31 cellular contexts compared by ENCODE assay signal in the genomic region with DNA sequence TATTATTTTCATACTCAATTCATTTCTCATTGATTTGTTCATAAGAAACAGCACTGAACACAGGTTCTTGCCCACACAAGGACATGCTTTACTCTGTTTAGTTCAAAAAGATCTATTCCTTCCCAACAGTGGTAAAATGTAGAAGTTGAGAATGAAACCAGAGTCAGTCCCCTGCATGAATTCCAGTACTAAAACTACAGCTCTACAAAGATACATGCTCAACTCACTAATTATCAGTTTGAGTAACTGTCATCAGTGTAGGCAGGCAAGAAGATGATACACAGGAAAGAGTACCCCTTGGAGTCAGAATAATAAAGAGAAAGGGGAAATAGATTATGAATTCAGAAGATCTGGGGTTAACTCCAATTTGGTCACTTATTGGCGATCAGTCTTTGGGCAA.
"Had no signal": no experiment of that assay in that cellular context is flagged by ENCODE, and none has a peak within 500 bp of the region (broad histone marks: within the 10 kb centered on the region; RNA-seq: fewer than 3 reads in every experiment).

No MANE protein-coding gene starts in this region.

- H3K9me3 Mint-ChIP-seq: activated B cell treated with CpG ODN at 0.5 μM for 24 hours; activated naive CD4-positive, alpha-beta T cell treated with anti-CD3 and anti-CD28 coated beads, Interleukin-2, amount 10 ng/mL, durations not matched to agents 7 days and 5 days; activated naive CD8-positive, alpha-beta T cell treated with anti-CD3 and anti-CD28 coated beads, Interleukin-2, amount 50 U/mL, for 24 hours; activated T-helper 1 cell treated with anti-CD3 and anti-CD28 coated beads, Interleukin-12 subunit alpha, Interleukin-12 subunit beta, Interleukin-2, Interleukin-4 antibody, amounts not matched to agents 30 ng/mL and 10 ng/mL and 1 ng/mL, durations not matched to agents 14 hours and 24 hours and 36 hours had no signal

- H3K4me3 ChIP-seq: PC-9 had no signal

- H3K27ac Mint-ChIP-seq: activated B cell treated with CpG ODN at 0.5 μM for 24 hours; activated naive CD4-positive, alpha-beta T cell treated with anti-CD3 and anti-CD28 coated beads, Interleukin-2, amount 10 ng/mL, durations not matched to agents 7 days and 5 days; activated naive CD8-positive, alpha-beta T cell; activated naive CD8-positive, alpha-beta T cell treated with anti-CD3 and anti-CD28 coated beads, Interleukin-2, amount 50 U/mL, for 24 hours; activated T-helper 1 cell treated with anti-CD3 and anti-CD28 coated beads, Interleukin-12 subunit alpha, Interleukin-12 subunit beta, Interleukin-2, Interleukin-4 antibody, amounts not matched to agents 30 ng/mL and 10 ng/mL and 1 ng/mL, durations not matched to agents 14 hours and 24 hours and 36 hours had no signal

- H3K4me1 Mint-ChIP-seq: activated B cell treated with CpG ODN at 0.5 μM for 24 hours; activated naive CD4-positive, alpha-beta T cell treated with anti-CD3 and anti-CD28 coated beads, Interleukin-2, amount 10 ng/mL, durations not matched to agents 7 days and 5 days; activated naive CD8-positive, alpha-beta T cell treated with anti-CD3 and anti-CD28 coated beads, Interleukin-2, amount 50 U/mL, for 24 hours had no signal

- H3K36me3 Mint-ChIP-seq: activated naive CD4-positive, alpha-beta T cell treated with anti-CD3 and anti-CD28 coated beads, Interleukin-2, amount 10 ng/mL, durations not matched to agents 7 days and 5 days had no signal

- H3K27me3 ChIP-seq: brain microvascular endothelial cell had no signal

- H2AFZ ChIP-seq: PC-9 had no signal

- H3K27ac ChIP-seq: brain microvascular endothelial cell, PC-9, RWPE1, VCaP had no signal

- DNase-seq: activated B cell treated with CpG ODN at 0.5 μM for 24 hours; activated CD4-positive, alpha-beta T cell treated with anti-CD3 and anti-CD28 coated beads for 48 hours; activated CD4-positive, CD25-positive, alpha-beta regulatory T cell treated with anti-CD3 and anti-CD28 coated beads, Interleukin-2, amount 50 U/mL, for 72 hours; activated CD8-positive, alpha-beta memory T cell treated with anti-CD3 and anti-CD28 coated beads, Interleukin-2, amount 50 U/mL, for 4 hours; activated effector memory CD4-positive, alpha-beta T cell treated with Interleukin-2 at 50 U/mL for 16 hours; activated naive CD4-positive, alpha-beta T cell treated with anti-CD3 and anti-CD28 coated beads, Interleukin-2, amount 10 ng/mL, durations not matched to agents 7 days and 5 days; activated naive CD8-positive, alpha-beta T cell treated with anti-CD3 and anti-CD28 coated beads, Interleukin-2, amount 50 U/mL, for 24 hours; anterior cingulate cortex; brain microvascular endothelial cell; central memory CD4-positive, alpha-beta T cell; MM.1S; MV-4-11; NCI-H1092; NCI-H1436 treated with DMSO at 0.1 percent for 48 hours; NCI-H1694 treated with DMSO at 0.1 percent for 48 hours; NCI-H2029; NCI-H345; NCI-H524 treated with DMSO at 0.1 percent for 48 hours; PC-9; SIG-M5; T-helper 1 cell; T-helper 2 cell; T-helper 9 cell had no signal

- FAIRE-seq: colon, RCC 7860 had no signal

- H3K4me3 Mint-ChIP-seq: activated B cell treated with CpG ODN at 0.5 μM for 24 hours; activated naive CD4-positive, alpha-beta T cell treated with anti-CD3 and anti-CD28 coated beads, Interleukin-2, amount 10 ng/mL, durations not matched to agents 7 days and 5 days; activated naive CD8-positive, alpha-beta T cell; activated naive CD8-positive, alpha-beta T cell treated with anti-CD3 and anti-CD28 coated beads, Interleukin-2, amount 50 U/mL, for 24 hours; activated T-helper 1 cell treated with anti-CD3 and anti-CD28 coated beads, Interleukin-12 subunit alpha, Interleukin-12 subunit beta, Interleukin-2, Interleukin-4 antibody, amounts not matched to agents 30 ng/mL and 10 ng/mL and 1 ng/mL, durations not matched to agents 14 hours and 24 hours and 36 hours had no signal

- H3K4me2 ChIP-seq: PC-9 had no signal

- H3K27me3 Mint-ChIP-seq: activated B cell treated with CpG ODN at 0.5 μM for 24 hours; activated naive CD4-positive, alpha-beta T cell treated with anti-CD3 and anti-CD28 coated beads, Interleukin-2, amount 10 ng/mL, durations not matched to agents 7 days and 5 days; activated naive CD8-positive, alpha-beta T cell; activated naive CD8-positive, alpha-beta T cell treated with anti-CD3 and anti-CD28 coated beads, Interleukin-2, amount 50 U/mL, for 24 hours had no signal

- ATAC-seq: activated naive CD8-positive, alpha-beta T cell treated with anti-CD3 and anti-CD28 coated beads, Interleukin-2, amount 50 U/mL, for 24 hours; Right ventricle myocardium inferior; SK-N-SH treated with all-trans-retinoic acid at 6 μM for 48 hours had no signal
